Comparison of ENCODE assay signal across 8 cellular contexts in genomic region chr17:7843536-7844291, GRCh38. TPM values are rescaled to one million over a fixed set of nuclear protein-coding genes. Genes with fewer than 3 reads are reported as not detected.
DNase-seq lines count a peak whose midpoint lies in the region; ATAC-seq and TF ChIP-seq lines count a peak whose summit lies in the region.

No MANE protein-coding gene starts in this region.

- H3K4me2 ChIP-seq in KMS-11: peak overlapping the region; percentile 17; the same call in 1 of the 2 replicates

- H3K9me3 ChIP-seq in RWPE2 (ENCODE audit: severe bottlenecking): no peaks in the 10 kb centered on the region

- H3K27me3 ChIP-seq in BJ (ENCODE audit: control insufficient read depth, insufficient read depth, low read length) (no peaks in the 10 kb centered on the region), KMS-11 (ENCODE audit: insufficient read depth, low read depth) (no peaks in the 10 kb centered on the region), RWPE2 (ENCODE audit: insufficient read depth, poor library complexity, severe bottlenecking) (no peaks in the 10 kb centered on the region)

- no peaks in the 10 kb centered on the region for H3K36me3 Mint-ChIP-seq in natural killer cell treated with Interleukin-12 subunit alpha and Interleukin-12 subunit beta and Interleukin-15 and Interleukin-18, amount 100 ng/mL, for 72 hours
- H3K36me3 Mint-ChIP-seq in stimulated activated naive B cell treated with anti-CD40 and anti-IgM and Interleukin-4, amounts not matched to agents 10 μg/mL and 1 μg/mL and 100 μg/mL, for 72 hours: peaks cover 18 to 37% of the 10 kb centered on the region in 2 donors

- peak overlapping the region; percentile 99 for H3K27ac Mint-ChIP-seq in natural killer cell treated with Interleukin-12 subunit alpha and Interleukin-12 subunit beta and Interleukin-15 and Interleukin-18, amount 100 ng/mL, for 72 hours
- peak overlapping the region; percentile 100 for H3K27ac Mint-ChIP-seq in stimulated activated naive B cell treated with anti-CD40 and anti-IgM and Interleukin-4, amounts not matched to agents 10 μg/mL and 1 μg/mL and 100 μg/mL, for 72 hours

- TF ChIP-seq CTCF in BJ (IDR thresholded peaks at IDR 0.05; ENCODE audit: insufficient read depth, low read depth, low read length) (no peak), KMS-11 (conservative IDR thresholded peaks at IDR 0.05; ENCODE audit: low read depth, low read length) (no peak), RWPE2 (IDR thresholded peaks at IDR 0.05; ENCODE audit: poor library complexity, severe bottlenecking) (no peak), fibroblast of pulmonary artery (IDR thresholded peaks at IDR 0.05; ENCODE audit: low read length, missing control alignments) (no peak)

- no peaks in the 10 kb centered on the region for H4K20me1 ChIP-seq in KMS-11 (ENCODE audit: insufficient read depth)

- POLR2A ChIA-PET in BJ (lab: Charles Lee): interaction anchor here (0.9 to 1.0 kb wide), 2 partner anchors 14 to 42 kb away, joined by 3 to 4 read pairs; partner anchors contain the start of genes CYB5D1 and NAA38

- H3K27ac ChIP-seq in KMS-11: peak overlapping the region; percentile 79
- H3K27ac ChIP-seq in RWPE2 (ENCODE audit: poor library complexity, severe bottlenecking): peak overlapping the region; percentile 97

- ATAC-seq in GM19438 (IDR thresholded peaks at IDR 0.05; ENCODE audit: low read depth, unreplicated experiment): peak; percentile 26
- ATAC-seq in RWPE2 (ENCODE audit: low read depth): peak; percentile 23
- peak; percentile 54 to 62 for ATAC-seq in natural killer cell treated with Interleukin-12 subunit alpha and Interleukin-12 subunit beta and Interleukin-15 and Interleukin-18, amount 100 ng/mL, for 72 hours
- ATAC-seq in stimulated activated naive B cell treated with anti-CD40 and anti-IgM and Interleukin-4, amounts not matched to agents 10 μg/mL and 1 μg/mL and 100 μg/mL, for 72 hours (replicated peaks): peak; percentile 35 to 41

- peaks cover 54 to 55% of the 10 kb centered on the region in 2 donors for H3K4me1 Mint-ChIP-seq in natural killer cell treated with Interleukin-12 subunit alpha and Interleukin-12 subunit beta and Interleukin-15 and Interleukin-18, amount 100 ng/mL, for 72 hours (ENCODE audit: low read depth in 2 of 2)
- H3K4me1 Mint-ChIP-seq in stimulated activated naive B cell treated with anti-CD40 and anti-IgM and Interleukin-4, amounts not matched to agents 10 μg/mL and 1 μg/mL and 100 μg/mL, for 72 hours: peaks cover 46 to 72% of the 10 kb centered on the region in 2 donors

- CTCF ChIA-PET in BJ (lab: Yijun Ruan, JAX): interaction anchor here (0.9 to 1.1 kb wide), 3 partner anchors 9 to 100 kb away, joined by 3 to 5 read pairs (median 4); no protein-coding TSS in a partner anchor

- peak overlapping the region; percentile 69 for H3K9ac ChIP-seq in KMS-11

- H3K4me1 ChIP-seq in KMS-11 (ENCODE audit: low read depth, poor library complexity, severe bottlenecking) (peaks cover 2% of the 10 kb centered on the region), RWPE2 (ENCODE audit: insufficient read depth, poor library complexity, severe bottlenecking) (peaks cover 10% of the 10 kb centered on the region)

- H3K27me3 Mint-ChIP-seq in natural killer cell treated with Interleukin-12 subunit alpha and Interleukin-12 subunit beta and Interleukin-15 and Interleukin-18, amount 100 ng/mL, for 72 hours: no peaks in the 10 kb centered on the region
- H3K27me3 Mint-ChIP-seq in stimulated activated naive B cell treated with anti-CD40 and anti-IgM and Interleukin-4, amounts not matched to agents 10 μg/mL and 1 μg/mL and 100 μg/mL, for 72 hours: no peaks in the 10 kb centered on the region

- no peaks in the 10 kb centered on the region for H3K79me2 ChIP-seq in KMS-11 (ENCODE audit: insufficient read depth, low read depth)

- H3K4me3 ChIP-seq in BJ (ENCODE audit: low read depth, low read length): peak overlapping the region; percentile 68
- no peak overlapping the region for H3K4me3 ChIP-seq in KMS-11 (IDR thresholded peaks at IDR 0.05; ENCODE audit: insufficient read depth, low read depth, low read length)
- H3K4me3 ChIP-seq in RWPE2 (ENCODE audit: severe bottlenecking): peak overlapping the region; percentile 46
- peak overlapping the region; percentile 81 for H3K4me3 ChIP-seq in fibroblast of pulmonary artery (replicated peaks; ENCODE audit: low read depth, low read length)

- no peak overlapping the region for H2AFZ ChIP-seq in KMS-11 (ENCODE audit: low read depth)

- H3K4me3 Mint-ChIP-seq in natural killer cell treated with Interleukin-12 subunit alpha and Interleukin-12 subunit beta and Interleukin-15 and Interleukin-18, amount 100 ng/mL, for 72 hours: peak overlapping the region; percentile 93
- peak overlapping the region; percentile 95 to 99 for H3K4me3 Mint-ChIP-seq in stimulated activated naive B cell treated with anti-CD40 and anti-IgM and Interleukin-4, amounts not matched to agents 10 μg/mL and 1 μg/mL and 100 μg/mL, for 72 hours

- peaks cover 23% of the 10 kb centered on the region for H3K36me3 ChIP-seq in BJ (ENCODE audit: control insufficient read depth, insufficient read depth, low read length)
- H3K36me3 ChIP-seq in KMS-11 (ENCODE audit: insufficient read depth): no peaks in the 10 kb centered on the region
- peaks cover 29% of the 10 kb centered on the region for H3K36me3 ChIP-seq in RWPE2 (ENCODE audit: low read depth)

- H3K9me3 Mint-ChIP-seq in natural killer cell treated with Interleukin-12 subunit alpha and Interleukin-12 subunit beta and Interleukin-15 and Interleukin-18, amount 100 ng/mL, for 72 hours: no peaks in the 10 kb centered on the region
- H3K9me3 Mint-ChIP-seq in stimulated activated naive B cell treated with anti-CD40 and anti-IgM and Interleukin-4, amounts not matched to agents 10 μg/mL and 1 μg/mL and 100 μg/mL, for 72 hours: no peaks in the 10 kb centered on the region

- DNase-seq in BJ (ENCODE audit: low read depth) (no peak), RWPE2 (ENCODE audit: low spot score) (peak; percentile 88), fibroblast of pulmonary artery (ENCODE audit: low read depth) (peak; percentile 92)
- peak; percentile 83 for DNase-seq in activated effector memory CD4-positive, alpha-beta T cell treated with Interleukin-2 at 50 U/mL for 16 hours
- DNase-seq in natural killer cell treated with Interleukin-12 subunit alpha and Interleukin-12 subunit beta and Interleukin-15 and Interleukin-18, amount 100 ng/mL, for 72 hours (ENCODE audit: low spot score): peak; percentile 93
- peak; percentile 90 for DNase-seq in stimulated activated naive B cell treated with anti-CD40 and anti-IgM and Interleukin-4, amounts not matched to agents 10 μg/mL and 1 μg/mL and 100 μg/mL, for 72 hours

RNA-seq across cellular contexts. Expression of gene KDM6B, which starts 9.7 kb away (rescaled TPM):
- polyA plus RNA-seq in BJ (2011; rRNA removed): 0.91 and 1.2 TPM in 2 replicates
- polyA minus RNA-seq in BJ (2011; rRNA and poly(A)+ RNA removed): 5.0 and 9.0 TPM in 2 replicates
- total RNA-seq in natural killer cell treated with Interleukin-12 subunit alpha and Interleukin-12 subunit beta and Interleukin-15 and Interleukin-18, amount 100 ng/mL, for 72 hours: 10 to 100 TPM; 52.0 to 67.6 TPM

RNA-seq across cellular contexts. Expression of gene TMEM88, which starts 11.2 kb away (rescaled TPM):
- polyA plus RNA-seq in BJ (2011; rRNA removed): 0.25 and 0.29 TPM in 2 replicates
- not detected in 2 replicates for polyA minus RNA-seq in BJ (2011; rRNA and poly(A)+ RNA removed)
- 1 to 10 TPM; 2.4 to 2.7 TPM for total RNA-seq in natural killer cell treated with Interleukin-12 subunit alpha and Interleukin-12 subunit beta and Interleukin-15 and Interleukin-18, amount 100 ng/mL, for 72 hours

RNA-seq across cellular contexts. Expression of gene NAA38, which starts 13.6 kb away (rescaled TPM):
- polyA plus RNA-seq in BJ (2011; rRNA removed): 74.9 and 82.7 TPM in 2 replicates
- 20.8 and 34.3 TPM in 2 replicates for polyA minus RNA-seq in BJ (2011; rRNA and poly(A)+ RNA removed)
- 100 to 1,000 TPM in 1 of 2 donors, 10 to 100 TPM in 1; 54.1 to 105 TPM for total RNA-seq in natural killer cell treated with Interleukin-12 subunit alpha and Interleukin-12 subunit beta and Interleukin-15 and Interleukin-18, amount 100 ng/mL, for 72 hours

RNA-seq across cellular contexts. Expression of gene CYB5D1, which starts 14.1 kb away (rescaled TPM):
- polyA plus RNA-seq in BJ (2011; rRNA removed): 6.7 and 7.9 TPM in 2 replicates
- 6.3 and 9.3 TPM in 2 replicates for polyA minus RNA-seq in BJ (2011; rRNA and poly(A)+ RNA removed)
- total RNA-seq in natural killer cell treated with Interleukin-12 subunit alpha and Interleukin-12 subunit beta and Interleukin-15 and Interleukin-18, amount 100 ng/mL, for 72 hours: 10 to 100 TPM; 11.3 to 12.9 TPM

RNA-seq across cellular contexts. Expression of gene CHD3, which starts 44.9 kb away (rescaled TPM):
- polyA plus RNA-seq in BJ (2011; rRNA removed): 43.5 and 49.1 TPM in 2 replicates
- 67.4 and 108 TPM in 2 replicates for polyA minus RNA-seq in BJ (2011; rRNA and poly(A)+ RNA removed)
- 100 to 1,000 TPM; 106 to 192 TPM for total RNA-seq in natural killer cell treated with Interleukin-12 subunit alpha and Interleukin-12 subunit beta and Interleukin-15 and Interleukin-18, amount 100 ng/mL, for 72 hours
